ENCODE assay signal across 8 cellular contexts in genomic region chr18:3597978-3598365, GRCh38.
A peak's percentile ranks its signal among the peaks of the same experiment; 100 is the strongest.
DNase-seq lines count a peak whose midpoint lies in the region; ATAC-seq, FAIRE-seq and TF ChIP-seq lines count a peak whose summit lies in the region.
"Not testable (repeated sequence)": the region's sequence is repeated elsewhere in the genome, so short reads cannot be mapped to it uniquely, and the experiment has no call there.

No MANE protein-coding gene starts in this region.

- peak overlapping the region in 7 of 8 donors; percentile 36 to 68 (median 44) for H3K4me3 Mint-ChIP-seq in CD4-positive, alpha-beta memory T cell
- H3K4me3 Mint-ChIP-seq in activated CD8-positive, alpha-beta T cell treated with anti-CD3 and anti-CD28 coated beads, Interleukin-2, amount 10 ng/mL, durations not matched to agents 7 days and 5 days; progenitor cell of endocrine pancreas (ENCODE audit: low read depth): not testable (repeated sequence)
- H3K4me3 Mint-ChIP-seq in astrocyte (ENCODE audit: unreplicated experiment) (peak overlapping the region; percentile 20), mesothelial cell of epicardium (peak overlapping the region; percentile 46)

- H2AFZ ChIP-seq in astrocyte (ENCODE audit: low read depth, low read length): not testable (repeated sequence)

- TF ChIP-seq CTCF in Panc1 (IDR thresholded peaks at IDR 0.05); astrocyte (IDR thresholded peaks at IDR 0.05; ENCODE audit: insufficient read depth, low read depth, low read length); mesothelial cell of epicardium (IDR thresholded peaks at IDR 0.05; ENCODE audit: unreplicated experiment); progenitor cell of endocrine pancreas (IDR thresholded peaks at IDR 0.05; ENCODE audit: unreplicated experiment); thyroid gland (IDR thresholded peaks at IDR 0.05): not testable (repeated sequence)

- not testable (repeated sequence) for H3K27me3 ChIP-seq in CD4-positive, alpha-beta memory T cell (ENCODE audit: insufficient read depth, low read length); Panc1 (ENCODE audit: control insufficient read depth, insufficient read depth, low read length); astrocyte (ENCODE audit: insufficient read depth, low read length); thyroid gland

- not testable (repeated sequence) for FAIRE-seq in astrocyte (lab: Jason Lieb, UNC)

- not testable (repeated sequence) for H3K4me3 ChIP-seq in CD4-positive, alpha-beta memory T cell (ENCODE audit: low read length in 2 of 2); Panc1 (ENCODE audit: low read depth in 2 of 2, low read length in 2 of 2); astrocyte (ENCODE audit: insufficient read depth, low read depth, low read length); thyroid gland (replicated peaks in 1 of 3)

- intact Hi-C loops in CD4-positive, alpha-beta memory T cell (cut with micrococcal nuclease): loop anchor here (5.0 kb wide), 1 partner anchor 586 kb away; the partner anchor contains the start of gene LPIN2
- intact Hi-C loops in Panc1 (cut with micrococcal nuclease; ENCODE audit: unreplicated experiment): not testable (repeated sequence)
- intact Hi-C loops in thyroid gland (cut with DNase I): loop anchor here (5.0 kb wide), 1 partner anchor 146 kb away; the partner anchor contains the start of gene TGIF1

- H3K4me1 ChIP-seq in CD4-positive, alpha-beta memory T cell (ENCODE audit: insufficient read depth, low read length): peaks cover 51% of the 10 kb centered on the region
- H3K4me1 ChIP-seq in Panc1 (ENCODE audit: control insufficient read depth, insufficient read depth, low read length): peaks cover 59% of the 10 kb centered on the region
- peaks cover 51% of the 10 kb centered on the region for H3K4me1 ChIP-seq in astrocyte (ENCODE audit: insufficient read depth, low read length)
- peaks cover 37 to 40% of the 10 kb centered on the region in 2 donors for H3K4me1 ChIP-seq in thyroid gland

- H4K20me1 ChIP-seq in astrocyte (ENCODE audit: insufficient read depth, low read length): not testable (repeated sequence)

- H3K36me3 ChIP-seq in CD4-positive, alpha-beta memory T cell (ENCODE audit: insufficient read depth, low read length); Panc1 (ENCODE audit: control insufficient read depth, insufficient read depth, low read length); astrocyte (ENCODE audit: insufficient read depth, low read length); thyroid gland: not testable (repeated sequence)

- H3K4me2 ChIP-seq in astrocyte (ENCODE audit: low read length): not testable (repeated sequence)

- peaks cover 0 to 27% of the 10 kb centered on the region in 2 donors for H3K36me3 Mint-ChIP-seq in CD4-positive, alpha-beta memory T cell
- H3K36me3 Mint-ChIP-seq in activated CD8-positive, alpha-beta T cell treated with anti-CD3 and anti-CD28 coated beads, Interleukin-2, amount 10 ng/mL, durations not matched to agents 7 days and 5 days (ENCODE audit: low read depth): peaks cover 34% of the 10 kb centered on the region
- H3K36me3 Mint-ChIP-seq in astrocyte (ENCODE audit: low read depth, unreplicated experiment); mesothelial cell of epicardium; progenitor cell of endocrine pancreas (ENCODE audit: insufficient read depth): not testable (repeated sequence)

- peaks cover 33 to 57% (median 47%) of the 10 kb centered on the region in 4 donors for H3K4me1 Mint-ChIP-seq in CD4-positive, alpha-beta memory T cell
- H3K4me1 Mint-ChIP-seq in activated CD8-positive, alpha-beta T cell treated with anti-CD3 and anti-CD28 coated beads, Interleukin-2, amount 10 ng/mL, durations not matched to agents 7 days and 5 days (ENCODE audit: low read depth): peaks cover 49% of the 10 kb centered on the region
- H3K4me1 Mint-ChIP-seq in astrocyte (ENCODE audit: low read depth, unreplicated experiment) (peaks cover 39% of the 10 kb centered on the region), mesothelial cell of epicardium (peaks cover 51% of the 10 kb centered on the region), progenitor cell of endocrine pancreas (ENCODE audit: low read depth) (peaks cover 40% of the 10 kb centered on the region)

- not testable (repeated sequence) for BruUV-seq in Panc1 (replicated peaks; lab: Mats Ljungman, UMichigan)

- H3K27ac ChIP-seq in CD4-positive, alpha-beta memory T cell (ENCODE audit: low read depth, low read length); astrocyte (ENCODE audit: low read depth, low read length): not testable (repeated sequence)
- H3K27ac ChIP-seq in Panc1 (ENCODE audit: low read length): peak overlapping the region; percentile 96
- peak overlapping the region; percentile 99 for H3K27ac ChIP-seq in epithelial cell of prostate
- peak overlapping the region in 2 of 3 donors; percentile 17 to 98 for H3K27ac ChIP-seq in thyroid gland

- not testable (repeated sequence) for H3K79me2 ChIP-seq in astrocyte (ENCODE audit: insufficient read depth, low read length)

- not testable (repeated sequence) for H3K27me3 Mint-ChIP-seq in CD4-positive, alpha-beta memory T cell; activated CD8-positive, alpha-beta T cell treated with anti-CD3 and anti-CD28 coated beads, Interleukin-2, amount 10 ng/mL, durations not matched to agents 7 days and 5 days (ENCODE audit: low read depth); astrocyte (ENCODE audit: low read depth, unreplicated experiment); mesothelial cell of epicardium (ENCODE audit: low read depth); progenitor cell of endocrine pancreas

- DNase-seq in CD4-positive, alpha-beta memory T cell; Panc1 (ENCODE audit: low read depth, low spot score); activated CD8-positive, alpha-beta T cell treated with anti-CD3 and anti-CD28 coated beads, Interleukin-2, amount 10 ng/mL, durations not matched to agents 7 days and 5 days; astrocyte (ENCODE audit: low read depth); epithelial cell of prostate (ENCODE audit: low read depth, low spot score); mesothelial cell of epicardium (ENCODE audit: low spot score in 2 of 2, unreplicated experiment in 2 of 2); progenitor cell of endocrine pancreas (ENCODE audit: low spot score, unreplicated experiment); thyroid gland: not testable (repeated sequence)

- WGBS in thyroid gland, 2 donors: 91 to 93% methylated on average over 10 of the region's 10 CpGs

- H3K9me3 ChIP-seq in CD4-positive, alpha-beta memory T cell (ENCODE audit: control insufficient read depth in 1 of 2, low read length in 2 of 2); Panc1 (ENCODE audit: control insufficient read depth, insufficient read depth, low read depth, low read length); astrocyte (ENCODE audit: insufficient read depth, low read depth, low read length); thyroid gland: not testable (repeated sequence)

- not testable (repeated sequence) for TF ChIP-seq POLR2A in thyroid gland (IDR thresholded peaks at IDR 0.05)

- H3K9ac ChIP-seq in astrocyte (ENCODE audit: low read length): not testable (repeated sequence)

- POLR2A ChIA-PET in CD4-positive, alpha-beta memory T cell (lab: Charles Lee; ENCODE audit: partially characterized antibody): interaction anchor here (1.0 to 7.5 kb wide), 7 partner anchors 9 to 335 kb away, joined by 3 to 166 read pairs (median 7); partner anchors contain the start of gene TGIF1
- POLR2A ChIA-PET in Panc1 (lab: Charles Lee): interaction anchor here (0.6 kb wide), 1 partner anchor 134 kb away, joined by 3 read pairs; no protein-coding TSS in a partner anchor
- POLR2A ChIA-PET in activated CD8-positive, alpha-beta T cell treated with anti-CD3 and anti-CD28 coated beads, Interleukin-2, amount 10 ng/mL, durations not matched to agents 7 days and 5 days (lab: Charles Lee): interaction anchor here (1.5 kb wide), 1 partner anchor 301 kb away, joined by 4 read pairs; no protein-coding TSS in a partner anchor

- CTCF ChIA-PET in CD4-positive, alpha-beta memory T cell (lab: Charles Lee; ENCODE audit: partially characterized antibody): interaction anchor here (0.6 to 8.4 kb wide), 6 partner anchors 12 to 316 kb away, joined by 3 to 100 read pairs (median 4); no protein-coding TSS in a partner anchor
- CTCF ChIA-PET in Panc1 (lab: Charles Lee): not testable (repeated sequence)
- CTCF ChIA-PET in activated CD8-positive, alpha-beta T cell treated with anti-CD3 and anti-CD28 coated beads, Interleukin-2, amount 10 ng/mL, durations not matched to agents 7 days and 5 days (lab: Charles Lee): interaction anchor here (1.5 to 7.2 kb wide), 4 partner anchors 9 to 68 kb away, joined by 3 to 124 read pairs (median 45); no protein-coding TSS in a partner anchor

- H3K9me3 Mint-ChIP-seq in CD4-positive, alpha-beta memory T cell; activated CD8-positive, alpha-beta T cell treated with anti-CD3 and anti-CD28 coated beads, Interleukin-2, amount 10 ng/mL, durations not matched to agents 7 days and 5 days (ENCODE audit: insufficient read depth); astrocyte (ENCODE audit: unreplicated experiment); mesothelial cell of epicardium; progenitor cell of endocrine pancreas (ENCODE audit: low read depth): not testable (repeated sequence)

- ATAC-seq in Panc1; activated CD8-positive, alpha-beta T cell treated with anti-CD3 and anti-CD28 coated beads, Interleukin-2, amount 10 ng/mL, durations not matched to agents 7 days and 5 days: not testable (repeated sequence)

- in situ Hi-C loops in Panc1 (cut with HindIII; ENCODE audit: low pct_unique_long_range_greater_than_20kb, low sequenced_read_pairs): not testable (repeated sequence)

- peak overlapping the region; percentile 75 to 100 (median 99) for H3K27ac Mint-ChIP-seq in CD4-positive, alpha-beta memory T cell
- H3K27ac Mint-ChIP-seq in activated CD8-positive, alpha-beta T cell treated with anti-CD3 and anti-CD28 coated beads, Interleukin-2, amount 10 ng/mL, durations not matched to agents 7 days and 5 days: peak overlapping the region; percentile 98
- peak overlapping the region; percentile 69 for H3K27ac Mint-ChIP-seq in astrocyte (ENCODE audit: unreplicated experiment)
- peak overlapping the region; percentile 99 for H3K27ac Mint-ChIP-seq in mesothelial cell of epicardium
- peak overlapping the region; percentile 34 for H3K27ac Mint-ChIP-seq in progenitor cell of endocrine pancreas

Comparison
In these comparisons a context has a peak if more than half of its experiments do, and no peak if none do; other contexts are left out.
1. H3K27ac Mint-ChIP-seq: peak in every context shown above with its lines; median percentile 99 in CD4-positive, alpha-beta memory T cell; 99 in mesothelial cell of epicardium; 98 in activated CD8-positive, alpha-beta T cell treated with anti-CD3 and anti-CD28 coated beads, Interleukin-2, amount 10 ng/mL, durations not matched to agents 7 days and 5 days; 69 in astrocyte; 34 in progenitor cell of endocrine pancreas.